In the genomic region with DNA sequence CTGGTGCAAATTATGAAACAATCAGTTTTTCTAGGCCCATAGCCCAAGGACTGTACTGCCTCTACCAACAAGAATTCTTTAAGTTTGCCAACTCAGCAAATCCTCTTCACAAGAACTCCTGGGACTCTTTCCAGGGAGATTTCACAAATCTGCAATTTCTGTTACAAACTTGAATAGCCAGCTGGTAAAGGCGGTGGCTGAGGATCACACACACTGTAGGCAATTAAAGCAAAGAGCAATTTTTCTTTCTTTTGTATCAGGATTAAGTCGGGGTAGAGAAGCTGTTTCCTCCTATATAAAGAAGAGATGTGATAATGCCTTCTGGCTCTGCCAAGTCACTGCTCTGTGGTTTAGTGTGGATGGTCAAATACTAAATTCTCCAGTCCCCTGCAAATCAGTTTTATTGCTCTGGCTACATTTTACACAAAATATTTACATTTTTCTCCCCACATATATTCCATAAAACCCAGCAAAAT, we compare ENCODE assay signal across 8 cellular contexts. TPM values are rescaled to one million over a fixed set of nuclear protein-coding genes. Genes with fewer than 3 reads are reported as not detected.
A peak's percentile ranks its signal among the peaks of the same experiment; 100 is the strongest.
DNase-seq lines count a peak whose midpoint lies in the region; ATAC-seq and TF ChIP-seq lines count a peak whose summit lies in the region.

No MANE protein-coding gene starts in this region.

- no peak for TF ChIP-seq CTCF in VCaP (conservative IDR thresholded peaks at IDR 0.05)
- TF ChIP-seq CTCF in foreskin fibroblast (IDR thresholded peaks at IDR 0.05; ENCODE audit: low read depth, low read length) = no peak

- peak overlapping the region; percentile 73 to 87 for H3K4me3 ChIP-seq in foreskin fibroblast (ENCODE audit: low read depth in 1 of 2, low read length in 2 of 2)

- ATAC-seq in activated T-cell treated with anti-CD3 and anti-CD28 coated beads, Interleukin-2, amount 50 U/mL, for 72 hours (replicated peaks in 1 of 2) = no peak

- H3K4me1 Mint-ChIP-seq in activated T-cell treated with anti-CD3 and anti-CD28 coated beads, Interleukin-2, amount 50 U/mL, for 72 hours (ENCODE audit: low read depth) = peaks cover 29% of the 10 kb centered on the region

- peaks cover 5 to 17% of the 10 kb centered on the region in 2 donors for H3K36me3 Mint-ChIP-seq in activated T-cell treated with anti-CD3 and anti-CD28 coated beads, Interleukin-2, amount 50 U/mL, for 72 hours (ENCODE audit: insufficient read depth in 2 of 2)

- peak overlapping the region; percentile 98 to 99 for H3K4me3 Mint-ChIP-seq in activated T-cell treated with anti-CD3 and anti-CD28 coated beads, Interleukin-2, amount 50 U/mL, for 72 hours

- peak overlapping the region; percentile 95 for H3K27ac ChIP-seq in VCaP

- no peaks in the 10 kb centered on the region for H3K27me3 Mint-ChIP-seq in activated T-cell treated with anti-CD3 and anti-CD28 coated beads, Interleukin-2, amount 50 U/mL, for 72 hours (ENCODE audit: low read depth)

- H3K9me3 Mint-ChIP-seq in activated T-cell treated with anti-CD3 and anti-CD28 coated beads, Interleukin-2, amount 50 U/mL, for 72 hours = no peaks in the 10 kb centered on the region

- H3K27ac Mint-ChIP-seq in activated T-cell treated with anti-CD3 and anti-CD28 coated beads, Interleukin-2, amount 50 U/mL, for 72 hours = peak overlapping the region; percentile 39

- DNase-seq in activated T-cell treated with anti-CD3 and anti-CD28 coated beads, Interleukin-2, amount 50 U/mL, for 72 hours = no peak
- DNase-seq in activated T-cell treated with anti-CD3 and anti-CD28 coated beads, Interleukin-2, amount 50 U/mL, for 1 hour = no peak
- DNase-seq in foreskin fibroblast (peak; percentile 81 to 92), putamen (ENCODE audit: low spot score) (peak; percentile 43), SHP77 treated with DMSO at 0.1 percent for 48 hours (lab: John Stamatoyannopoulos, UW) (no peak), DMS153 treated with DMSO at 0.1 percent for 48 hours (lab: John Stamatoyannopoulos, UW; ENCODE audit: unreplicated experiment) (no peak), NCI-H345 (lab: John Stamatoyannopoulos, UW) (no peak)

RNA-seq across cellular contexts. Expression of a gene that starts 1.7 kb away (rescaled TPM):
- total RNA-seq in activated T-cell treated with anti-CD3 and anti-CD28 coated beads, Interleukin-2, amount 50 U/mL, for 72 hours = 10 to 100 TPM; 28.0 to 38.8 TPM

Comparison
In these comparisons a context has a peak if more than half of its experiments do, and no peak if none do; other contexts are left out.
1. DNase-seq: peak in foreskin fibroblast (2 of 2) and putamen (single experiment); none in activated T-cell treated with anti-CD3 and anti-CD28 coated beads, Interleukin-2, amount 50 U/mL, for 72 hours (0 of 2), activated T-cell treated with anti-CD3 and anti-CD28 coated beads, Interleukin-2, amount 50 U/mL, for 1 hour (single experiment), SHP77 treated with DMSO at 0.1 percent for 48 hours (single experiment), DMS153 treated with DMSO at 0.1 percent for 48 hours (single experiment) and NCI-H345 (single experiment).